Comparison of ENCODE assay signal across 9 cellular contexts in genomic region chr7:12729112-12729511, GRCh38. TPM values are rescaled to one million over a fixed set of nuclear protein-coding genes. Genes with fewer than 3 reads are reported as not detected.
DNase-seq lines count a peak whose midpoint lies in the region; ATAC-seq, FAIRE-seq and TF ChIP-seq lines count a peak whose summit lies in the region.
"Had no signal": no experiment of that assay in that cellular context is flagged by ENCODE, and none has a peak within 500 bp of the region (broad histone marks: within the 10 kb centered on the region; RNA-seq: fewer than 3 reads in every experiment).

No MANE protein-coding gene starts in this region.

- 36 to 54% methylated on average over 7 of the region's 7 CpGs for WGBS in lung, 2 donors
- 35 to 70% (median 46%) methylated on average over 7 of the region's 7 CpGs for WGBS in spleen, 5 donors

- TF ChIP-seq CTCF in MCF 10A (IDR thresholded peaks at IDR 0.05; ENCODE audit: unreplicated experiment) (no peak), lung (IDR thresholded peaks at IDR 0.05; ENCODE audit: control extremely low read depth, extremely low read depth) (no peak), spleen (IDR thresholded peaks at IDR 0.05 in 8 of 11, conservative IDR thresholded peaks at IDR 0.05 in 3 of 11) (no peak), D721Med (IDR thresholded peaks at IDR 0.05; ENCODE audit: insufficient read depth, missing control alignments) (no peak)

- H3K27ac ChIP-seq in lung (ENCODE audit: low read depth in 1 of 2, low read length in 1 of 2) (no peak overlapping the region), spleen (no peak overlapping the region)

- no peaks in the 10 kb centered on the region for H3K27me3 Mint-ChIP-seq in MCF 10A (ENCODE audit: insufficient read depth, unreplicated experiment)

- peak overlapping the region; percentile 40 for H3K27ac Mint-ChIP-seq in MCF 10A (ENCODE audit: low read depth, unreplicated experiment)

- no peaks in the 10 kb centered on the region for H3K9me3 Mint-ChIP-seq in MCF 10A (ENCODE audit: unreplicated experiment)

- peak overlapping the region; percentile 38 for H3K4me3 Mint-ChIP-seq in MCF 10A (ENCODE audit: unreplicated experiment)

- BruUV-seq in MCF 10A (replicated peaks; lab: Mats Ljungman, UMichigan), result no TSS peak

- ATAC-seq in lung (ENCODE audit: insufficient read depth, low FRiP score), result no peak
- ATAC-seq: GM12878 had no signal

- FAIRE-seq in D721Med (lab: Jason Lieb, UNC), result no peak
- FAIRE-seq: GM12878 had no signal

- CTCF ChIA-PET in MCF 10A (lab: Yijun Ruan, JAX), result interaction anchor here (1.0 to 2.0 kb wide), 5 partner anchors 8 to 388 kb away, joined by 3 to 5 read pairs (median 5); no protein-coding TSS in a partner anchor

- peak; percentile 72 for DNase-seq in Daoy (ENCODE audit: low read depth)
- peak; percentile 95 for DNase-seq in NCI-H2107 treated with DMSO at 0.1 percent for 48 hours (lab: John Stamatoyannopoulos, UW; ENCODE audit: unreplicated experiment)
- peak; percentile 73 for DNase-seq in MCF 10A (ENCODE audit: unreplicated experiment)
- peak; percentile 52 for DNase-seq in lung (ENCODE audit: low spot score)
- no peak for DNase-seq in spleen
- DNase-seq in stimulated activated CD4-positive, alpha-beta T cell treated with anti-CD3 and anti-CD28 coated beads, Interleukin-2, amount 100 ng/mL, for 24 hours, result no peak
- DNase-seq in D721Med (ENCODE audit: insufficient read length, low spot score), result no peak
- DNase-seq in kidney tubule cell (ENCODE audit: low spot score), result no peak

- H3K36me3 ChIP-seq in lung (ENCODE audit: control insufficient read depth in 2 of 2, insufficient read depth in 2 of 2, low read length in 2 of 2) (no peaks in the 10 kb centered on the region), spleen (no peaks in the 10 kb centered on the region)

- no peak for TF ChIP-seq POLR2A in spleen (IDR thresholded peaks at IDR 0.05)

- H3K4me1 ChIP-seq in lung (ENCODE audit: control insufficient read depth in 2 of 2, insufficient read depth in 2 of 2, low read length in 2 of 2) (peaks cover 2 to 22% of the 10 kb centered on the region in 2 donors), spleen (peaks cover 0 to 31% (median 10%) of the 10 kb centered on the region in 6 donors)

- no peak overlapping the region for H3K4me3 ChIP-seq in lung
- H3K4me3 ChIP-seq in spleen, result no peak overlapping the region
- H3K4me3 ChIP-seq: GM12878 had no signal

- no peaks in the 10 kb centered on the region for H3K36me3 Mint-ChIP-seq in MCF 10A (ENCODE audit: insufficient read depth, unreplicated experiment)

- H3K9me3 ChIP-seq in lung (ENCODE audit: control insufficient read depth in 2 of 2, insufficient read depth in 1 of 2, low read length in 1 of 2), result no peaks in the 10 kb centered on the region
- no peaks in the 10 kb centered on the region for H3K9me3 ChIP-seq in spleen

- intact Hi-C loops in MCF 10A (cut with micrococcal nuclease), result no loop called here
- intact Hi-C loops in spleen (cut with DNase I; ENCODE audit: low total_unique reads), result no loop called here

- H3K4me1 Mint-ChIP-seq in MCF 10A (ENCODE audit: insufficient read depth, unreplicated experiment), result peaks cover 30% of the 10 kb centered on the region

- no peaks in the 10 kb centered on the region for H3K27me3 ChIP-seq in lung (ENCODE audit: control insufficient read depth, insufficient read depth)
- H3K27me3 ChIP-seq in spleen (replicated peaks in 1 of 7), result no peaks in the 10 kb centered on the region

- POLR2A ChIA-PET in MCF 10A (lab: Yijun Ruan, JAX), result interaction anchor here (0.9 to 3.8 kb wide), 7 partner anchors 9 to 41 kb away, joined by 3 to 19 read pairs (median 4); partner anchors contain the start of gene ARL4A

RNA-seq across cellular contexts. Expression of gene ARL4A, which starts 41.7 kb away (rescaled TPM):
- 27.2 and 38.5 TPM in 2 replicates for total RNA-seq in Daoy (2014; rRNA removed; shearing (Covaris generic))
- total RNA-seq in MCF 10A (2022) (30.7 and 42.6 TPM in 2 replicates), lung (10 to 100 TPM; 31.7 to 34.8 TPM), spleen (10 to 100 TPM; 15.8 to 40.9 (median 31.9) TPM)
- polyA plus RNA-seq in lung (10 to 100 TPM; 21.4 to 34.4 TPM), spleen (10 to 100 TPM; 12.9 to 25.3 (median 15.8) TPM)

Comparison
In these comparisons a context has a peak if more than half of its experiments do, and no peak if none do; other contexts are left out.
1. DNase-seq: peak in Daoy (single experiment), NCI-H2107 treated with DMSO at 0.1 percent for 48 hours (single experiment), MCF 10A (single experiment) and lung (single experiment); none in spleen (single experiment), stimulated activated CD4-positive, alpha-beta T cell treated with anti-CD3 and anti-CD28 coated beads, Interleukin-2, amount 100 ng/mL, for 24 hours (0 of 2), D721Med (single experiment) and kidney tubule cell (single experiment).